19 cellular contexts compared by ENCODE assay signal in the genomic region with DNA sequence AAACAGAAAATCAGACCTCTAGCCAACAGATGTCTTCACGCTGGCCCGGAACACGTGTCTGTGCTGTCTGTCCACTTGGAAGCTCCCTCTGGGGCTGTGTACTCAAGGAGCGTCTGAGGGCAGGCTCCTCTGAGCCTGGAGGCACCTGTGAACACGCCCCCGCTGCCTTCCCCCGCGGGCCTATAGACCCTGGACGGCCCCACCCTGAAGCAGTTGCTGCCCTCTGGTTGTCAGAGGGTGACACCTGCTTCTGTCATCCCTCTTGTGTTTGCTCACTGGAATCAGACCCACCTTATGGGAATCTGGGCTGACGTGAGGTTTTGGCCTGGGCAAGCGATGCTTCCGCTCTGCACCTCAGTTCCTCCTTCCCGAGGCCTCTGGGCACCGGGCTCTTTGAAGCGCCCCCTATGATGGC. TPM values are rescaled to one million over a fixed set of nuclear protein-coding genes. Genes with fewer than 3 reads are reported as not detected.
DNase-seq lines count a peak whose midpoint lies in the region; ATAC-seq, FAIRE-seq and TF ChIP-seq lines count a peak whose summit lies in the region.
"Had no signal": no experiment of that assay in that cellular context is flagged by ENCODE, and none has a peak within 500 bp of the region (broad histone marks: within the 10 kb centered on the region; RNA-seq: fewer than 3 reads in every experiment).

No MANE protein-coding gene starts in this region.

- H3K36me3 ChIP-seq in H7 (replicated peaks; ENCODE audit: control insufficient read depth, insufficient read depth, low read length): peaks cover 11% of the 10 kb centered on the region
- H3K36me3 ChIP-seq in Peyer's patch: peaks cover 0 to 99% (median 3%) of the 10 kb centered on the region in 3 donors
- H3K36me3 ChIP-seq in small intestine (ENCODE audit: control insufficient read depth in 2 of 2, insufficient read depth in 2 of 2, low read length in 2 of 2): peaks cover 37 to 58% of the 10 kb centered on the region in 2 donors
- H3K36me3 ChIP-seq in SJCRH30: peaks cover 29% of the 10 kb centered on the region

- H3K27ac ChIP-seq in Peyer's patch (peak overlapping the region in 1 of 4 donors; percentile 35), small intestine (ENCODE audit: low read depth in 1 of 2, low read length in 1 of 2) (no peak overlapping the region), SJCRH30 (no peak overlapping the region)

- no peak for FAIRE-seq in small intestine (lab: Jason Lieb, UNC)
- FAIRE-seq: H1, K562 had no signal

- no peak for TF ChIP-seq POLR2A in Peyer's patch (IDR thresholded peaks at IDR 0.05)

- H3K4me3 ChIP-seq in H7 (ENCODE audit: insufficient read depth, low read depth, low read length) (no peak overlapping the region), Peyer's patch (no peak overlapping the region), small intestine (ENCODE audit: low read depth in 1 of 2, low read length in 2 of 2) (no peak overlapping the region), SJCRH30 (no peak overlapping the region)
- H3K4me3 ChIP-seq: K562 had no signal

- intact Hi-C loops in left colon (cut with DNase I, micrococcal nuclease): no loop called here

- no peaks in the 10 kb centered on the region for H3K9me3 ChIP-seq in Peyer's patch
- no peaks in the 10 kb centered on the region for H3K9me3 ChIP-seq in small intestine (ENCODE audit: control insufficient read depth, low read depth)
- H3K9me3 ChIP-seq in SJCRH30 (replicated peaks): no peaks in the 10 kb centered on the region

- ATAC-seq in left colon (peak; percentile 89), GM18858 (IDR thresholded peaks at IDR 0.05; ENCODE audit: unreplicated experiment) (no peak)
- ATAC-seq: K562 had no signal

- no peaks in the 10 kb centered on the region for H3K27me3 ChIP-seq in H7 (ENCODE audit: control insufficient read depth, insufficient read depth, low read length)
- no peaks in the 10 kb centered on the region for H3K27me3 ChIP-seq in Peyer's patch
- no peaks in the 10 kb centered on the region for H3K27me3 ChIP-seq in small intestine (ENCODE audit: control insufficient read depth in 2 of 2, insufficient read depth in 2 of 2, low read length in 2 of 2)
- H3K27me3 ChIP-seq in SJCRH30: no peaks in the 10 kb centered on the region

- peak; percentile 56 for DNase-seq in H7
- peak in 2 of 3 donors; percentile 61 to 79 for DNase-seq in Peyer's patch
- peak; percentile 79 to 85 for DNase-seq in left colon
- DNase-seq in small intestine: peak; percentile 50
- no peak for DNase-seq in stimulated activated CD4-positive, alpha-beta T cell treated with anti-CD3 and anti-CD28 coated beads, Interleukin-4, amount 100 ng/mL, for 1 hour
- no peak for DNase-seq in SJCRH30
- DNase-seq: ACHN; C1 segment of cervical spinal cord; CD8-positive, alpha-beta memory T cell; DMS79 treated with DMSO at 0.1 percent for 48 hours; NCI-H1417; NCI-H187 treated with DMSO at 0.1 percent for 48 hours; NCI-H2227 treated with DMSO at 0.1 percent for 48 hours; NCI-H524; NCI-H82 had no signal

- 41 to 73% (median 53%) methylated on average over 15 of the region's 15 CpGs for WGBS in small intestine, 3 donors

- TF ChIP-seq CTCF in Peyer's patch (IDR thresholded peaks at IDR 0.05): peak in 2 of 6 experiments; percentile 21 to 28

- H3K4me1 ChIP-seq in Peyer's patch (peaks cover 0 to 15% (median 0%) of the 10 kb centered on the region in 4 donors), small intestine (ENCODE audit: control insufficient read depth in 2 of 2, insufficient read depth in 1 of 2, low read depth in 1 of 2, low read length in 1 of 2) (no peaks in the 10 kb centered on the region), SJCRH30 (peaks cover 3% of the 10 kb centered on the region)

RNA-seq across cellular contexts. Expression of a gene that starts 19.2 kb away (rescaled TPM):
- 156 and 157 TPM in 2 replicates for total RNA-seq in H7 (2014; rRNA removed; shearing (Covaris generic))
- total RNA-seq in Peyer's patch: 100 to 1,000 TPM; 120 to 241 (median 163) TPM
- 100 to 1,000 TPM; 235 to 239 TPM for total RNA-seq in left colon
- polyA plus RNA-seq in small intestine: 100 to 1,000 TPM; 161 to 193 (median 175) TPM
- 45.6 and 59.8 TPM in 2 replicates for total RNA-seq in SJCRH30 (2014; rRNA removed; shearing (Covaris generic))

RNA-seq across cellular contexts. Expression of a gene that starts 39.4 kb away (rescaled TPM):
- total RNA-seq in H7 (2014; rRNA removed; shearing (Covaris generic)): 231 and 289 TPM in 2 replicates
- total RNA-seq in Peyer's patch (100 to 1,000 TPM; 132 to 292 (median 159) TPM), left colon (100 to 1,000 TPM; 142 to 167 TPM)
- 100 to 1,000 TPM in 1 of 3 donors, 10 to 100 TPM in 2; 74.0 to 142 (median 89.2) TPM for polyA plus RNA-seq in small intestine
- total RNA-seq in SJCRH30 (2014; rRNA removed; shearing (Covaris generic)): 131 and 136 TPM in 2 replicates

RNA-seq across cellular contexts. Expression of a gene that starts 44.0 kb away (rescaled TPM):
- not detected in 2 replicates for total RNA-seq in H7 (2014; rRNA removed; shearing (Covaris generic))
- not detected for total RNA-seq in Peyer's patch
- not detected for total RNA-seq in left colon
- under 1 TPM in 1 of 3 donors, not detected in 2; 0.01 TPM for polyA plus RNA-seq in small intestine
- total RNA-seq in SJCRH30 (2014; rRNA removed; shearing (Covaris generic)): 0.02 TPM in 1 of 2 replicates, not detected in the other
- total RNA-seq: CD8-positive, alpha-beta memory T cell; H1; K562; SK-MEL-5 had no signal
- polyA plus RNA-seq: CD8-positive, alpha-beta memory T cell; H1; K562 had no signal

RNA-seq across cellular contexts. Expression of a gene that starts 46.2 kb away (rescaled TPM):
- 13.2 and 14.4 TPM in 2 replicates for total RNA-seq in H7 (2014; rRNA removed; shearing (Covaris generic))
- total RNA-seq in Peyer's patch (10 to 100 TPM in 3 of 4 donors, 1 to 10 TPM in 1; 8.1 to 17.4 (median 14.0) TPM), left colon (1 to 10 TPM; 6.2 to 6.7 TPM)
- polyA plus RNA-seq in small intestine: 1 to 10 TPM; 2.5 to 6.5 (median 4.6) TPM
- 9.7 and 10.8 TPM in 2 replicates for total RNA-seq in SJCRH30 (2014; rRNA removed; shearing (Covaris generic))

RNA-seq across cellular contexts. Expression of a gene that starts 50.8 kb away (rescaled TPM):
- total RNA-seq in H7 (2014; rRNA removed; shearing (Covaris generic)): 64.7 and 67.0 TPM in 2 replicates
- total RNA-seq in Peyer's patch (10 to 100 TPM in 3 of 4 donors, 1 to 10 TPM in 1; 7.7 to 28.9 (median 14.1) TPM), left colon (10 to 100 TPM; 15.2 to 18.7 TPM)
- polyA plus RNA-seq in small intestine: 10 to 100 TPM; 15.9 to 29.2 (median 17.7) TPM
- 17.9 and 18.7 TPM in 2 replicates for total RNA-seq in SJCRH30 (2014; rRNA removed; shearing (Covaris generic))

Comparison
In these comparisons a context has a peak if more than half of its experiments do, and no peak if none do; other contexts are left out.
1. DNase-seq: peak in H7 (single experiment), Peyer's patch (2 of 3), left colon (2 of 2) and small intestine (single experiment); none in stimulated activated CD4-positive, alpha-beta T cell treated with anti-CD3 and anti-CD28 coated beads, Interleukin-4, amount 100 ng/mL, for 1 hour (single experiment) and SJCRH30 (0 of 2).